Comparison of ENCODE assay signal across 8 cellular contexts in the genomic region with DNA sequence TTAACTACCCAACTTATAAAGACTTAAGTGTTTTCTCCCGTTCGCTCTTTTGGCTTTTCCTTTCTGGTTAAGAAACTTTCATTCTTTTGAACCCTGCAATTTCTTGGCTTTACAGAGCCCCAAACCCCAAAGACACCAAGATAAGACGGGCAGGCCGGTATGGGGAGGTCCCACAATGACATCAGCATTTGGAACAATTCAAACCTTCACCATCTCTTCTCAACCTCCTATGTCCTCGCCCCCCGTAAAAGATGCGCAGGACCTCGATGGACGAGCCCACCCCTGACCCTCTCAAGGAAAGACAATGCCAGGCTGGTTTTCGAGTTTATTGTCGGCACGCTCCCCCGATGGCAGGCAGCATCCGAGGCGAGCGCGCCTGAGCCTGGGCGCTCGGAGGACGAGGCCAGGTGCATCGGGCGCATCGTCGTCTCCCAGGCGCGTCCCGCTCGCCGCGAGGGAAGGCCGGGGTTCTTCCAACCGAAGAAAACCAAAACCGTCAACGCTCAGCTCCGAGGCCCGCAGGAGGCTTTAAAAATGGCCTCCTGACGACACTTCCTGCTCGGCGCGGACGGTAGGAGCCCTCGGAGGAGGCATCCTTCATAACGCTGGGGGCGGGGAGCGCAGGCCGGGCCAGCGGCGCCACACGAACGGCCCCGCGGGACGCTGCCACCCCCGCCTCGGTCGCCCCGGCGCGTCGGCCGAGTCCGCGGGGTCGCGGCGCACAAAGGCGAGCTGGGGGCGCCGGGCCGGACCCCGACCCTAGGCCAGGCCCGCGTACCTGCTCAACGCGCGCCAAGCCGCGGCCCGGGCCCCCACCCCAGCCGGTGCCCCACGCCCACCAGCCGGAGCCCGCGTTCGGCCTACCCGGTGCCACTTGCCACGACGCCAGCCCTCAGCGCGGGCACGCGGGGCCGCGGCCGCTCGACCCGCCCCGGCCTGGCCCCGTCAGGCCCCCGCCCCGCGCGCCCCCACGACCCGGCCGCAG. TPM values are rescaled to one million over a fixed set of nuclear protein-coding genes. Genes with fewer than 3 reads are reported as not detected.
DNase-seq lines count a peak whose midpoint lies in the region; ATAC-seq and TF ChIP-seq lines count a peak whose summit lies in the region.

No MANE protein-coding gene starts in this region.

- peaks cover 0 to 28% (median 9%) of the 10 kb centered on the region in 12 donors for H3K4me1 ChIP-seq in heart left ventricle
- H3K4me1 ChIP-seq in rectal smooth muscle tissue (ENCODE audit: control insufficient read depth, insufficient read depth, low read length) = peaks cover 2% of the 10 kb centered on the region

- H3K36me3 ChIP-seq in heart left ventricle (peaks cover 0 to 34% (median 27%) of the 10 kb centered on the region in 9 donors), rectal smooth muscle tissue (ENCODE audit: control insufficient read depth, insufficient read depth, low read length) (no peaks in the 10 kb centered on the region)

- peak overlapping the region; percentile 45 to 79 (median 62) for H3K4me3 ChIP-seq in heart left ventricle
- H3K4me3 ChIP-seq in rectal smooth muscle tissue (ENCODE audit: low read length) = peak overlapping the region; percentile 75

- peak overlapping the region; percentile 90 for H3K27ac Mint-ChIP-seq in activated naive CD4-positive, alpha-beta T cell treated with anti-CD3 and anti-CD28 coated beads, Interleukin-2, amount 50 U/mL, for 24 hours

- POLR2A ChIA-PET in RWPE1 (lab: Yijun Ruan, JAX; ENCODE audit: low non-redundant PET) = no interaction called here

- peaks cover 5% of the 10 kb centered on the region for H3K9me3 Mint-ChIP-seq in activated naive CD4-positive, alpha-beta T cell treated with anti-CD3 and anti-CD28 coated beads, Interleukin-2, amount 50 U/mL, for 24 hours

- no peak for TF ChIP-seq POLR2A in heart left ventricle (IDR thresholded peaks at IDR 0.05)

- peak; percentile 69 for ATAC-seq in HG03045 (IDR thresholded peaks at IDR 0.05; ENCODE audit: unreplicated experiment)
- peak in 3 of 4 donors; percentile 66 to 72 (median 70) for ATAC-seq in heart left ventricle

- H3K36me3 Mint-ChIP-seq in activated naive CD4-positive, alpha-beta T cell treated with anti-CD3 and anti-CD28 coated beads, Interleukin-2, amount 50 U/mL, for 24 hours = peaks cover 31% of the 10 kb centered on the region

- H3K9ac ChIP-seq in rectal smooth muscle tissue (ENCODE audit: low read length) = peak overlapping the region; percentile 19

- H3K9me3 ChIP-seq in heart left ventricle = peaks cover 0 to 2% (median 0%) of the 10 kb centered on the region in 12 donors

- peak overlapping the region; percentile 65 for H3K27ac ChIP-seq in RWPE1
- H3K27ac ChIP-seq in heart left ventricle = peak overlapping the region in 11 of 12 donors; percentile 21 to 70 (median 53)
- peak overlapping the region; percentile 60 for H3K27ac ChIP-seq in rectal smooth muscle tissue (ENCODE audit: low read depth, low read length)

- H3K27me3 Mint-ChIP-seq in activated naive CD4-positive, alpha-beta T cell treated with anti-CD3 and anti-CD28 coated beads, Interleukin-2, amount 50 U/mL, for 24 hours = no peaks in the 10 kb centered on the region

- WGBS in heart left ventricle, 4 donors = 5 to 17% (median 10%) methylated on average over 37 to 106 of the region's 106 CpGs

- H3K4me1 Mint-ChIP-seq in activated naive CD4-positive, alpha-beta T cell treated with anti-CD3 and anti-CD28 coated beads, Interleukin-2, amount 50 U/mL, for 24 hours = peaks cover 36% of the 10 kb centered on the region

- peak overlapping the region; percentile 92 for H3K4me3 Mint-ChIP-seq in activated naive CD4-positive, alpha-beta T cell treated with anti-CD3 and anti-CD28 coated beads, Interleukin-2, amount 50 U/mL, for 24 hours

- TF ChIP-seq CTCF in RWPE1 (conservative IDR thresholded peaks at IDR 0.05; ENCODE audit: low read depth) = no peak
- no peak for TF ChIP-seq CTCF in heart left ventricle (IDR thresholded peaks at IDR 0.05)

- peak; percentile 1 to 29 for DNase-seq in NCI-H524 (lab: John Stamatoyannopoulos, UW)
- DNase-seq in NCI-H524 treated with DMSO at 0.1 percent for 48 hours (lab: John Stamatoyannopoulos, UW) = no peak
- peak; percentile 41 for DNase-seq in RWPE1 (ENCODE audit: low spot score)
- DNase-seq in heart left ventricle = peak; percentile 56 to 74 (median 70)
- no peak for DNase-seq in NCI-H2107 (lab: John Stamatoyannopoulos, UW)

- H3K27me3 ChIP-seq in heart left ventricle (peaks cover under 1 to 30% (median 11%) of the 10 kb centered on the region in 9 donors), rectal smooth muscle tissue (ENCODE audit: control insufficient read depth, insufficient read depth, low read length) (peaks cover 1% of the 10 kb centered on the region)

- intact Hi-C loops in heart left ventricle (cut with DNase I) = loop anchor here in 4 of 10 donors (5.0 to 10.0 kb wide), 5 partner anchors 68 to 294 kb away; no protein-coding TSS in a partner anchor

- CTCF ChIA-PET in RWPE1 (lab: Yijun Ruan, JAX) = interaction anchor here (0.6 to 1.3 kb wide), 3 partner anchors 47 to 291 kb away, joined by 3 to 5 read pairs (median 3); no protein-coding TSS in a partner anchor

RNA-seq across cellular contexts. Expression of gene ZNF518B, which starts 0.7 kb away (rescaled TPM):
- total RNA-seq in heart left ventricle = 10 to 100 TPM; 17.7 to 39.8 (median 24.3) TPM
- polyA plus RNA-seq in heart left ventricle = 10 to 100 TPM in 1 of 2 donors, 1 to 10 TPM in 1; 4.3 to 13.1 TPM

Comparison
In these comparisons a context has a peak if more than half of its experiments do, and no peak if none do; other contexts are left out.
1. DNase-seq: peak in NCI-H524 (2 of 2), RWPE1 (single experiment) and heart left ventricle (5 of 5); none in NCI-H524 treated with DMSO at 0.1 percent for 48 hours (single experiment) and NCI-H2107 (single experiment).
2. Peak in every context shown above with its lines, with median percentiles within 50 percentile points of each other: H3K27ac ChIP-seq.